ENCODE assay signal across 16 cellular contexts in genomic region chr14:96881713-96882112, GRCh38.
DNase-seq lines count a peak whose midpoint lies in the region; ATAC-seq and TF ChIP-seq lines count a peak whose summit lies in the region.
"Had no signal": no experiment of that assay in that cellular context is flagged by ENCODE, and none has a peak within 500 bp of the region (broad histone marks: within the 10 kb centered on the region; RNA-seq: fewer than 3 reads in every experiment).

No MANE protein-coding gene starts in this region.

- intact Hi-C loops in heart right ventricle (cut with DNase I) = no loop called here

- peaks cover 17% of the 10 kb centered on the region for H3K4me1 ChIP-seq in MM.1S (ENCODE audit: low read length)
- no peaks in the 10 kb centered on the region for H3K4me1 ChIP-seq in heart right ventricle
- H3K4me1 ChIP-seq: gastroesophageal sphincter, upper lobe of right lung had no signal

- H3K9ac ChIP-seq in MM.1S (ENCODE audit: low read length) = no peak overlapping the region

- no peak overlapping the region for H2AFZ ChIP-seq in MM.1S (ENCODE audit: low read length)

- no peaks in the 10 kb centered on the region for H4K20me1 ChIP-seq in MM.1S (ENCODE audit: insufficient read depth, low read length)

- H3K27ac ChIP-seq in MM.1S (ENCODE audit: low read length) (peak overlapping the region; percentile 55; the same call in 1 of the 2 replicates), heart right ventricle (no peak overlapping the region)
- H3K27ac ChIP-seq: gastroesophageal sphincter, upper lobe of right lung had no signal

- H3K4me2 ChIP-seq in MM.1S (ENCODE audit: low read depth, low read length) = peak overlapping the region; percentile 39; the same call in 1 of the 2 replicates

- H3K4me3 ChIP-seq in MM.1S (ENCODE audit: low read length) (no peak overlapping the region), heart right ventricle (no peak overlapping the region)
- H3K4me3 ChIP-seq: gastroesophageal sphincter, upper lobe of right lung had no signal

- H3K9me2 ChIP-seq in MM.1S (replicated peaks; ENCODE audit: insufficient read depth, low read length) = no peaks in the 10 kb centered on the region

- WGBS in heart right ventricle, 2 donors = 89 to 95% methylated on average over 3 of the region's 3 CpGs

- H3K27me3 ChIP-seq in MM.1S (replicated peaks; ENCODE audit: insufficient read depth, low read length) (no peaks in the 10 kb centered on the region), heart right ventricle (no peaks in the 10 kb centered on the region)
- H3K27me3 ChIP-seq: gastroesophageal sphincter, upper lobe of right lung had no signal

- H3F3A ChIP-seq in MM.1S (ENCODE audit: insufficient read depth, low read length) = peaks cover 3% of the 10 kb centered on the region; the same call in 1 of the 2 replicates

- no peaks in the 10 kb centered on the region for H3K79me2 ChIP-seq in MM.1S (ENCODE audit: low read length)

- H3K36me3 ChIP-seq in MM.1S (replicated peaks; ENCODE audit: insufficient read depth, low read length) (no peaks in the 10 kb centered on the region), heart right ventricle (peaks cover 0 to 17% (median 0%) of the 10 kb centered on the region in 9 donors)
- H3K36me3 ChIP-seq: upper lobe of right lung had no signal

- TF ChIP-seq CTCF in MM.1S (IDR thresholded peaks at IDR 0.05; ENCODE audit: low read length) (no peak), heart right ventricle (IDR thresholded peaks at IDR 0.05) (no peak)

- DNase-seq in MM.1S (peak; percentile 53), heart right ventricle (no peak), T-helper 2 cell (no peak), NCI-H187 (lab: John Stamatoyannopoulos, UW) (no peak)
- DNase-seq: activated CD4-positive, alpha-beta T cell treated with anti-CD3 and anti-CD28 coated beads for 1 hour; AML-193; KG1; mammary epithelial cell; NCI-H526 treated with DMSO at 0.1 percent for 48 hours; right cardiac atrium; upper lobe of right lung had no signal

- H3K9me3 ChIP-seq in MM.1S (replicated peaks; ENCODE audit: insufficient read depth, low read length) (no peaks in the 10 kb centered on the region), heart right ventricle (peaks cover 0 to 8% (median 0%) of the 10 kb centered on the region in 11 donors)
- H3K9me3 ChIP-seq: upper lobe of right lung had no signal

- ATAC-seq in GM19023 (IDR thresholded peaks at IDR 0.05; ENCODE audit: unreplicated experiment) (peak; percentile 73), GM21786 (IDR thresholded peaks at IDR 0.05; ENCODE audit: unreplicated experiment) (peak; percentile 80), HG03095 (IDR thresholded peaks at IDR 0.05; ENCODE audit: unreplicated experiment) (peak; percentile 81), heart right ventricle (no peak), esophagus mucosa (no peak)
- ATAC-seq: gastroesophageal sphincter, right cardiac atrium, upper lobe of right lung had no signal

Comparison
In these comparisons a context has a peak if more than half of its experiments do, and no peak if none do; other contexts are left out.
1. ATAC-seq: peak in GM19023 (single experiment), GM21786 (single experiment) and HG03095 (single experiment); none in heart right ventricle (0 of 8) and esophagus mucosa (single experiment).